8 cellular contexts compared by ENCODE assay signal in genomic region chr5:147628054-147628895, GRCh38.
DNase-seq lines count a peak whose midpoint lies in the region; ATAC-seq and TF ChIP-seq lines count a peak whose summit lies in the region.

No MANE protein-coding gene starts in this region.

- peak; percentile 80 for TF ChIP-seq CTCF in endothelial cell (IDR thresholded peaks at IDR 0.05; ENCODE audit: unreplicated experiment)

- H3K4me3 Mint-ChIP-seq in endothelial cell (ENCODE audit: unreplicated experiment): no peak overlapping the region

- DNase-seq in DMS53 treated with DMSO at 0.1 percent for 48 hours (lab: John Stamatoyannopoulos, UW; ENCODE audit: unreplicated experiment): peak; percentile 78
- peak; percentile 24 for DNase-seq in HK-2 (ENCODE audit: unreplicated experiment)
- peak; percentile 83 for DNase-seq in NCI-H748 (lab: John Stamatoyannopoulos, UW; ENCODE audit: unreplicated experiment)
- DNase-seq in activated CD8-positive, alpha-beta memory T cell treated with anti-CD3 and anti-CD28 coated beads for 24 hours: peak; percentile 71
- peak; percentile 81 for DNase-seq in endothelial cell (ENCODE audit: low spot score)
- DNase-seq in middle frontal gyrus (ENCODE audit: extremely low spot score, low spot score): peak; percentile 82
- peak; percentile 19 for DNase-seq in stimulated activated naive CD4-positive, alpha-beta T cell treated with Interleukin-2 at 50 U/mL for 16 hours (lab: John Stamatoyannopoulos, UW)

- H3K36me3 Mint-ChIP-seq in endothelial cell (ENCODE audit: low read depth, unreplicated experiment): no peaks in the 10 kb centered on the region

- peak; percentile 96 for ATAC-seq in GM21381 (IDR thresholded peaks at IDR 0.05; ENCODE audit: unreplicated experiment)

- H3K9me3 Mint-ChIP-seq in endothelial cell (ENCODE audit: unreplicated experiment): no peaks in the 10 kb centered on the region

- no peaks in the 10 kb centered on the region for H3K4me1 Mint-ChIP-seq in endothelial cell (ENCODE audit: unreplicated experiment)

- H3K27ac Mint-ChIP-seq in endothelial cell (ENCODE audit: unreplicated experiment): no peak overlapping the region

- no peaks in the 10 kb centered on the region for H3K27me3 Mint-ChIP-seq in endothelial cell (ENCODE audit: unreplicated experiment)

Comparison
In these comparisons a context has a peak if more than half of its experiments do, and no peak if none do; other contexts are left out.
1. Peak in every context shown above with its lines: DNase-seq and ATAC-seq.
2. DNase-seq: peak in every context shown above with its lines; median percentile 83 in NCI-H748; 82 in middle frontal gyrus; 81 in endothelial cell; 78 in DMS53 treated with DMSO at 0.1 percent for 48 hours; 71 in activated CD8-positive, alpha-beta memory T cell treated with anti-CD3 and anti-CD28 coated beads for 24 hours; 24 in HK-2; 19 in stimulated activated naive CD4-positive, alpha-beta T cell treated with Interleukin-2 at 50 U/mL for 16 hours.